23 cellular contexts compared by ENCODE assay signal in the genomic region with DNA sequence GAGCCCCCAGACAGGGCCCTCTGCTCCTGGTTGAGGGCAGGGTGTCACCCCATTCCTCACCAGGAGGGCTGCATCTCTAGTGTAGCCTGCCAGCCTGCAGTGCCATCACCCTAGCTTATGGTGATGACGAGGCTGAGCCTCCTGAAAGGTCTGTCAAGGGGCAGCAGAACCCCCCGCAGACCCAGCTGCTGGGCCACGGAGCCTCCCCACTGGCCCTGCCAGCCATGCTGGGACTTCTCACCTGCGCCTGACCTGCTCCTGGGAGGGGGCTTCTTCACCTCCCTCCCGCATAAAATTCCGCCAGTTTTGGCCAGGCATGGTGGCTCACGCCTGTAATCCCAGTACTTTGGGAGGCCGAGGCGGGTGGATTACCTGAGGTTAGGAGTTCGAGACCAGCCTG. TPM values are rescaled to one million over a fixed set of nuclear protein-coding genes. Genes with fewer than 3 reads are reported as not detected.
"Had no signal": no experiment of that assay in that cellular context is flagged by ENCODE, and none has a peak within 500 bp of the region (broad histone marks: within the 10 kb centered on the region; RNA-seq: fewer than 3 reads in every experiment).

No MANE protein-coding gene starts in this region.

- H3K36me3 ChIP-seq: MG63, SJSA1 had no signal

- H3K4me3 ChIP-seq: MG63, SJSA1, SK-N-MC had no signal

- ATAC-seq: HepG2 had no signal

- H3K9me3 ChIP-seq: SJSA1 had no signal

- H3K27ac ChIP-seq: SJSA1, SK-N-MC had no signal

- H3K4me1 ChIP-seq: SJSA1 had no signal

- DNase-seq: IMR-90, Karpas-422, KG1, MG63, NCI-H1092 treated with DMSO at 0.1 percent for 48 hours, NCI-H1436, NCI-H187, NCI-H2029, NCI-H2081 treated with DMSO at 0.1 percent for 48 hours, NCI-H2171, NCI-H226, NCI-H446, NCI-H510A, NCI-H524 treated with DMSO at 0.1 percent for 48 hours, NCI-H69, NCI-H774, Right ventricle myocardium superior, RPMI8226, SIG-M5 had no signal

RNA-seq across cellular contexts. Expression of gene RASGEF1A, which starts 40.4 kb away (rescaled TPM):
- total RNA-seq: HT1080, SJSA1 had no signal
